ENCODE assay signal across 29 cellular contexts in the genomic region with DNA sequence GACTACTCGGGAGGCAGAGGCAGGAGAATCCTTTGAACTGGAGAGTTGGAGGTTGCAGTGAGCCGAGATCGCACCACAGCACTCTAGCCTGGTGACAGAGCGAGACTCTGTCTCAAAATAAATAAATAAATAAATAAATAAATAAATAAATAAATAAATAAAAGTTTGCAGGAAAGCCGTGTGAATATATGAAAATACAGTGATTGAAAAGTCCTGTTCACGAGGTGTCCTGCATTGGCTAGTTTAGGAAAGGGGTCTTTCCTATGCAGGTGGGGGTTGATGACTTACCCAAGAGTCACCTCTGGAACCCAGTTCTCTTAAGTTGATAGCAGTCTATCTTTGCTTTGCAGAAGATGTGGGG. TPM values are rescaled to one million over a fixed set of nuclear protein-coding genes. Genes with fewer than 3 reads are reported as not detected.
DNase-seq lines count a peak whose midpoint lies in the region; ATAC-seq and TF ChIP-seq lines count a peak whose summit lies in the region.
"Had no signal": no experiment of that assay in that cellular context is flagged by ENCODE, and none has a peak within 500 bp of the region (broad histone marks: within the 10 kb centered on the region; RNA-seq: fewer than 3 reads in every experiment).

No MANE protein-coding gene starts in this region.

- H3K4me2 ChIP-seq in MM.1S (ENCODE audit: low read depth, low read length), result peak overlapping the region; percentile 95; the same call in 1 of the 2 replicates
- H3K4me2 ChIP-seq: hepatocyte had no signal

- H4K20me1 ChIP-seq in MM.1S (ENCODE audit: insufficient read depth, low read length), result peaks cover 14% of the 10 kb centered on the region

- no peak overlapping the region for H2AFZ ChIP-seq in MM.1S (ENCODE audit: low read length)
- H2AFZ ChIP-seq: hepatocyte had no signal

- TF ChIP-seq CTCF in MM.1S (IDR thresholded peaks at IDR 0.05; ENCODE audit: low read length) (no peak), brain (conservative IDR thresholded peaks at IDR 0.05) (no peak), type B pancreatic cell (conservative IDR thresholded peaks at IDR 0.05) (no peak)

- ATAC-seq in right cardiac atrium (no peak), HG03095 (IDR thresholded peaks at IDR 0.05; ENCODE audit: unreplicated experiment) (no peak), HG03342 (IDR thresholded peaks at IDR 0.05; ENCODE audit: unreplicated experiment) (no peak)
- ATAC-seq: gastroesophageal sphincter, mucosa of descending colon had no signal

- no peaks in the 10 kb centered on the region for H3K9me2 ChIP-seq in MM.1S (replicated peaks; ENCODE audit: insufficient read depth, low read length)

- H3K36me3 ChIP-seq in MM.1S (replicated peaks; ENCODE audit: insufficient read depth, low read length), result peaks cover 5% of the 10 kb centered on the region; the same call in 1 of the 2 replicates
- H3K36me3 ChIP-seq: colonic mucosa, gastroesophageal sphincter, thoracic aorta had no signal

- H3K27me3 Mint-ChIP-seq in brain, result no peaks in the 10 kb centered on the region
- H3K27me3 Mint-ChIP-seq in type B pancreatic cell, result no peaks in the 10 kb centered on the region

- WGBS in right cardiac atrium, result 86% methylated on average over 6 of the region's 6 CpGs

- no peaks in the 10 kb centered on the region for H3K27me3 ChIP-seq in right cardiac atrium (ENCODE audit: control insufficient read depth, insufficient read depth)
- H3K27me3 ChIP-seq in MM.1S (replicated peaks; ENCODE audit: insufficient read depth, low read length), result no peaks in the 10 kb centered on the region
- H3K27me3 ChIP-seq: colonic mucosa, gastroesophageal sphincter, hepatocyte, MG63 had no signal

- H3K4me3 ChIP-seq in right cardiac atrium (ENCODE audit: low read length), result no peak overlapping the region
- H3K4me3 ChIP-seq in MM.1S (ENCODE audit: low read length), result no peak overlapping the region
- H3K4me3 ChIP-seq: colonic mucosa, gastroesophageal sphincter, hepatocyte, MG63, mucosa of descending colon, thoracic aorta had no signal

- DNase-seq in right cardiac atrium (no peak), cardiac septum (ENCODE audit: low spot score) (no peak), MM.1S (no peak), type B pancreatic cell (ENCODE audit: extremely low spot score, unreplicated experiment) (no peak), DMS53 treated with DMSO at 0.1 percent for 48 hours (lab: John Stamatoyannopoulos, UW; ENCODE audit: unreplicated experiment) (no peak)
- DNase-seq: activated CD4-positive, alpha-beta T cell treated with anti-CD3 and anti-CD28 coated beads for 1 hour; activated naive CD4-positive, alpha-beta T cell treated with anti-CD3 and anti-CD28 coated beads, Interleukin-2, amount 50 U/mL, for 16 hours; AML-193; CD8-positive, alpha-beta memory T cell; colonic mucosa; effector CD8-positive, alpha-beta T cell; H9; MG63; mucosa of descending colon; NCI-H1105 treated with DMSO at 0.1 percent for 48 hours; NCI-H1930; NCI-H524 treated with DMSO at 0.1 percent for 48 hours; nephron progenitor cell; NK-92 treated with Interleukin-12 subunit alpha and Interleukin-12 subunit beta, amount 100 ng/mL, for 24 hours; SHP77 treated with DMSO at 0.1 percent for 48 hours; stimulated activated CD4-positive, alpha-beta T cell treated with anti-CD3 and anti-CD28 coated beads, Interleukin-15, amount 100 ng/mL, for 24 hours; stimulated activated naive CD4-positive, alpha-beta T cell treated with Interleukin-2 at 50 U/mL for 16 hours had no signal

- no peak overlapping the region for H3K9ac ChIP-seq in MM.1S (ENCODE audit: low read length)

- intact Hi-C loops in right cardiac atrium (cut with DNase I), result no loop called here
- intact Hi-C loops in cardiac septum (cut with DNase I), result loop anchor here (1.0 kb wide), 1 partner anchor 10 kb away; no protein-coding TSS in a partner anchor

- H3K79me2 ChIP-seq in MM.1S (ENCODE audit: low read length), result peaks cover 99% of the 10 kb centered on the region

- H3K36me3 Mint-ChIP-seq in brain, result peaks cover 41% of the 10 kb centered on the region
- peaks cover 9% of the 10 kb centered on the region for H3K36me3 Mint-ChIP-seq in type B pancreatic cell

- no peaks in the 10 kb centered on the region for H3K9me3 Mint-ChIP-seq in brain
- no peaks in the 10 kb centered on the region for H3K9me3 Mint-ChIP-seq in type B pancreatic cell
- H3K9me3 Mint-ChIP-seq: activated T-helper 2 cell treated with anti-CD3 and anti-CD28 coated beads, Interferon-gamma antibody, Interleukin-2, Interleukin-4, amounts not matched to agents 10 μg/mL and 5 μg/mL and 100 μg/mL, durations not matched to agents 14 hours and 24 hours and 36 hours; CD8-positive, alpha-beta memory T cell; H9; nephron progenitor cell had no signal

- H3K4me1 ChIP-seq in right cardiac atrium (ENCODE audit: control insufficient read depth, insufficient read depth, low read length) (peaks cover 47% of the 10 kb centered on the region), MM.1S (ENCODE audit: low read length) (peaks cover 59% of the 10 kb centered on the region)

- H3K4me1 Mint-ChIP-seq in brain (peaks cover 99% of the 10 kb centered on the region), type B pancreatic cell (ENCODE audit: unreplicated experiment) (peaks cover 87% of the 10 kb centered on the region)

- peaks cover 23% of the 10 kb centered on the region for H3F3A ChIP-seq in MM.1S (ENCODE audit: insufficient read depth, low read length)

- H3K4me3 Mint-ChIP-seq in brain, result peak overlapping the region in 3 of 5 experiments; percentile 35 to 93 (median 71)
- peak overlapping the region; percentile 39 for H3K4me3 Mint-ChIP-seq in type B pancreatic cell
- H3K4me3 Mint-ChIP-seq: H9, nephron progenitor cell had no signal

- peak overlapping the region in 1 of 5 experiments; percentile 16 for H3K27ac Mint-ChIP-seq in brain
- H3K27ac Mint-ChIP-seq in type B pancreatic cell, result no peak overlapping the region

- H3K9me3 ChIP-seq in right cardiac atrium (ENCODE audit: control insufficient read depth, low read length) (peaks cover 2% of the 10 kb centered on the region), MM.1S (replicated peaks; ENCODE audit: insufficient read depth, low read length) (no peaks in the 10 kb centered on the region)
- H3K9me3 ChIP-seq: colonic mucosa, gastroesophageal sphincter, MG63, mucosa of descending colon, thoracic aorta had no signal

- H3K27ac ChIP-seq in right cardiac atrium (ENCODE audit: low read length), result peak overlapping the region; percentile 8
- H3K27ac ChIP-seq in MM.1S (ENCODE audit: low read length), result peak overlapping the region; percentile 89; the same call in 1 of the 2 replicates
- H3K27ac ChIP-seq: colonic mucosa, hepatocyte had no signal

RNA-seq across cellular contexts. Expression of a gene that starts 7.3 kb away (rescaled TPM):
- 10 to 100 TPM; 11.2 to 14.5 (median 12.3) TPM for total RNA-seq in right cardiac atrium
- 4.7 TPM for polyA plus RNA-seq in right cardiac atrium
- 18.4 TPM for total RNA-seq in cardiac septum
- 20.8 TPM for polyA plus RNA-seq in brain (ENCODE audit: insufficient read depth, low read depth, low replicate concordance)
- 21.7 and 34.1 TPM in 2 replicates for total RNA-seq in type B pancreatic cell (ENCODE audit: low replicate concordance)
